Comparison of ENCODE assay signal across 1 cellular context in genomic region chr6:35497571-35498406, GRCh38.
TF ChIP-seq lines count a peak whose summit lies in the region.

No MANE protein-coding gene starts in this region.

TF ChIP-seq in HepG2, 621 proteins besides CTCF, POLR2A, EP300 and RAD21 (continued from another document and continues in another):
- TF ChIP-seq ZNF142 (CRISPR knock-in tag; IDR thresholded peaks at IDR 0.05) (peak; percentile 89), ARNT2 (CRISPR knock-in tag; IDR thresholded peaks at IDR 0.05; ENCODE audit: low read depth) (peak; percentile 70; the same call in 1 of the 2 replicates), CCDC6 (CRISPR knock-in tag; IDR thresholded peaks at IDR 0.05) (peak; percentile 65; the same call in 1 of the 2 replicates), ZNF770 (CRISPR knock-in tag; IDR thresholded peaks at IDR 0.05) (no peak), ZNF597 (CRISPR knock-in tag; IDR thresholded peaks at IDR 0.05) (no peak), ZNF598 (CRISPR knock-in tag; IDR thresholded peaks at IDR 0.05; ENCODE audit: borderline replicate concordance) (peak; percentile 50; the same call in 1 of the 2 replicates), SIX4 (CRISPR knock-in tag; IDR thresholded peaks at IDR 0.05) (peak; percentile 22; the same call in 1 of the 2 replicates), NR3C1 (CRISPR knock-in tag; IDR thresholded peaks at IDR 0.05) (no peak), ZNF512B (CRISPR knock-in tag; IDR thresholded peaks at IDR 0.05; ENCODE audit: borderline replicate concordance) (no peak), BCL3 (CRISPR knock-in tag; IDR thresholded peaks at IDR 0.05) (no peak; the same call in none of the 2 replicates), HDAC1 (CRISPR knock-in tag; IDR thresholded peaks at IDR 0.05) (no peak), ZNF317 (CRISPR knock-in tag; IDR thresholded peaks at IDR 0.05) (0 out of 2 replicates have a peak, but pooled peaks have one; percentile 49), ZGPAT (CRISPR knock-in tag; IDR thresholded peaks at IDR 0.05) (peak; percentile 86), ZNF343 (CRISPR knock-in tag; IDR thresholded peaks at IDR 0.05) (no peak), DNMT1 (CRISPR knock-in tag; IDR thresholded peaks at IDR 0.05) (peak; percentile 74), ZNF121 (CRISPR knock-in tag; IDR thresholded peaks at IDR 0.05) (no peak; the same call in 1 of the 2 replicates), NR2C2 (CRISPR knock-in tag; IDR thresholded peaks at IDR 0.05; ENCODE audit: borderline replicate concordance) (no peak), SUZ12 (IDR thresholded peaks at IDR 0.05; ENCODE audit: low read depth, low read length) (no peak), ZMYM3 (CRISPR knock-in tag; IDR thresholded peaks at IDR 0.05) (no peak), PHF8 (CRISPR knock-in tag; IDR thresholded peaks at IDR 0.05) (peak; percentile 57), PBX2 (CRISPR knock-in tag; IDR thresholded peaks at IDR 0.05) (no peak), ZNF678 (CRISPR knock-in tag; IDR thresholded peaks at IDR 0.05) (peak; percentile 84), ATF2 (CRISPR knock-in tag; IDR thresholded peaks at IDR 0.05) (peak; percentile 55; the same call in 1 of the 2 replicates), ZNF615 (CRISPR knock-in tag; IDR thresholded peaks at IDR 0.05; ENCODE audit: borderline replicate concordance) (no peak), ZHX2 (IDR thresholded peaks at IDR 0.05; ENCODE audit: low read depth) (0 out of 2 replicates have a peak, but pooled peaks have one; percentile 4), ZHX2 (CRISPR knock-in tag; IDR thresholded peaks at IDR 0.05; ENCODE audit: borderline replicate concordance) (0 out of 2 replicates have a peak, but pooled peaks have one; percentile 40), ZNF747 (CRISPR knock-in tag; IDR thresholded peaks at IDR 0.05; ENCODE audit: borderline replicate concordance) (peak; percentile 66; the same call in 1 of the 2 replicates), ELF4 (CRISPR knock-in tag; IDR thresholded peaks at IDR 0.05; ENCODE audit: borderline replicate concordance) (no peak), ZFP82 (CRISPR knock-in tag; IDR thresholded peaks at IDR 0.05; ENCODE audit: borderline replicate concordance) (peak; percentile 91; the same call in 1 of the 2 replicates), ZNF3 (CRISPR knock-in tag; IDR thresholded peaks at IDR 0.05) (no peak; the same call in 1 of the 2 replicates)
